Comparison of ENCODE assay signal across 30 cellular contexts in the genomic region with DNA sequence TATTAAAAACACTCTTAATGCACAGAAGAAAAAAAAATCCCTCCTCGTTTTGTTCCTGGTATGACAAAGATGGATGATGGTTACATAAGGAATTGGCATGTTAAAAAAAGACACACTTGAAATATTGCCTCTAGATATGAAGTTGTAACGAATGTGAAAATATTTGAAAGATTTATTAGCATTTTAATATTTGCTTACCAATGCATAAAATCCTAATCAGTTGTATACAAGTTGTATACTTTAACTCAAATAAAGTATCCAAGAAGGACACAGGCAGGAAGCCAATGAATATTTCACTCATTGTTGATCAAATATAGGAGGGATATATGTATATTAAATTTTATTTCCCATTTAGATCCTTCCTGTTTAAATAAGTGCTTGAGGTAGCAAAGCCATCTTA.
"Had no signal": no experiment of that assay in that cellular context is flagged by ENCODE, and none has a peak within 500 bp of the region (broad histone marks: within the 10 kb centered on the region; RNA-seq: fewer than 3 reads in every experiment).

No MANE protein-coding gene starts in this region.

- DNase-seq: natural killer cell; occipital lobe; ovary; posterior cingulate gyrus; psoas muscle; right cardiac atrium; spleen; stimulated activated CD4-positive, alpha-beta T cell treated with anti-CD3 and anti-CD28 coated beads, Interleukin-12 subunit alpha, Interleukin-12 subunit beta, amount 100 ng/mL, for 4 hours; stimulated activated CD4-positive, alpha-beta T cell treated with anti-CD3 and anti-CD28 coated beads, Interleukin-1b, Interleukin-23, amount 100 ng/mL, for 48 hours; stimulated activated CD4-positive, alpha-beta T cell treated with anti-CD3 and anti-CD28 coated beads, Interleukin-4, amount 100 ng/mL, for 1 hour; stimulated activated CD4-positive, alpha-beta T cell treated with anti-CD3 and anti-CD28 coated beads, Interleukin-4, amount 100 ng/mL, for 4 hours; stimulated activated CD8-positive, alpha-beta memory T cell treated with anti-CD3 and anti-CD28 coated beads, Interleukin-4, amount 100 ng/mL, for 48 hours; stimulated activated naive CD4-positive, alpha-beta T cell; stimulated activated naive CD8-positive, alpha-beta T cell treated with anti-CD3 and anti-CD28 coated beads, Interleukin-15, amount 100 ng/mL, for 72 hours; stimulated activated naive CD8-positive, alpha-beta T cell treated with anti-CD3 and anti-CD28 coated beads, Interleukin-15, Interleukin-2, amounts not matched to agents 100 U/mL and 50 U/mL, for 24 hours; substantia nigra; thyroid gland; trophoblast cell; upper lobe of left lung had no signal

- H3K9me3 ChIP-seq: ovary, psoas muscle, thoracic aorta, thyroid gland, tibial nerve, vagina had no signal

- H3K36me3 Mint-ChIP-seq: natural killer cell; neural progenitor cell; stimulated activated memory B cell treated with anti-CD40 and anti-IgM and Interleukin-4, amounts not matched to agents 10 μg/mL and 1 μg/mL and 100 μg/mL, for 72 hours had no signal

- H3K27ac ChIP-seq: neural progenitor cell, ovary, parathyroid adenoma, psoas muscle, skin epidermis, spleen, thoracic aorta, thyroid gland, tibial nerve, upper lobe of left lung, vagina had no signal

- H3K4me3 ChIP-seq: neural progenitor cell, ovary, psoas muscle, skin epidermis, smooth muscle cell, spleen, thoracic aorta, thyroid gland, tibial nerve, upper lobe of left lung, vagina had no signal

- H3K4me2 ChIP-seq: neural progenitor cell, smooth muscle cell had no signal

- H3K4me1 Mint-ChIP-seq: natural killer cell; nephron; stimulated activated memory B cell treated with anti-CD40 and anti-IgM and Interleukin-4, amounts not matched to agents 10 μg/mL and 1 μg/mL and 100 μg/mL, for 72 hours; stimulated activated naive CD8-positive, alpha-beta T cell treated with anti-CD3 and anti-CD28 coated beads, Interleukin-15, amount 100 ng/mL, for 72 hours had no signal

- H3K27me3 Mint-ChIP-seq: stimulated activated memory B cell treated with anti-CD40 and anti-IgM and Interleukin-4, amounts not matched to agents 10 μg/mL and 1 μg/mL and 100 μg/mL, for 72 hours had no signal

- ATAC-seq: natural killer cell; psoas muscle; right cardiac atrium; sciatic nerve; stimulated activated memory B cell treated with anti-CD40 and anti-IgM and Interleukin-4, amounts not matched to agents 10 μg/mL and 1 μg/mL and 100 μg/mL, for 72 hours; stimulated activated naive CD8-positive, alpha-beta T cell treated with anti-CD3 and anti-CD28 coated beads, Interleukin-15, amount 100 ng/mL, for 72 hours; stimulated activated naive CD8-positive, alpha-beta T cell treated with anti-CD3 and anti-CD28 coated beads, Interleukin-15, Interleukin-2, amounts not matched to agents 100 U/mL and 50 U/mL, for 24 hours had no signal

- H3K27ac Mint-ChIP-seq: natural killer cell; nephron; neural progenitor cell; progenitor cell of endocrine pancreas; stimulated activated memory B cell treated with anti-CD40 and anti-IgM and Interleukin-4, amounts not matched to agents 10 μg/mL and 1 μg/mL and 100 μg/mL, for 72 hours; stimulated activated naive CD8-positive, alpha-beta T cell treated with anti-CD3 and anti-CD28 coated beads, Interleukin-15, amount 100 ng/mL, for 72 hours had no signal

- H3K4me1 ChIP-seq: parathyroid adenoma, psoas muscle, spleen, thyroid gland, upper lobe of left lung, vagina had no signal

- H3K4me3 Mint-ChIP-seq: natural killer cell; nephron; stimulated activated memory B cell treated with anti-CD40 and anti-IgM and Interleukin-4, amounts not matched to agents 10 μg/mL and 1 μg/mL and 100 μg/mL, for 72 hours; stimulated activated naive CD8-positive, alpha-beta T cell treated with anti-CD3 and anti-CD28 coated beads, Interleukin-15, amount 100 ng/mL, for 72 hours had no signal
